1 cellular context compared by ENCODE assay signal in the genomic region with DNA sequence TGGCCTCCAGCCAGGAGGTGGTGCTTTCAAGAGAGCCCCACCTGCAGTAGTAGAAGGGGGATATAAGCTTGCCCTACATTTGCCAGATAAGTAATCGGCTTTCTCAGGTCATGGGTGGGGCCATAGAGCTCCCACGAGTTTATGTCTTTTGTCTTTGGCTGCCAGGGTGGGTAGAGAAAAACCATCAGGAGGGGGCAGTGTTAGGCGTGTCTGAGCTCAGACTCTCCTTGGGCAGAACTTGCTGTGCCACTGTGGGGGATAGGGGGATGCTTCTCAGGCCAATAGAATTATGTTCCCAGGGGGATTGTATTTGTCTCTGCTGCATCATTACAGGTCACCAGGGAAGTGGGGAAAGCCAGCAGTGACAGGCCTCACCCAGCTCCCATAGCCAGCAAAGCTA.
TF ChIP-seq lines count a peak whose summit lies in the region.

No MANE protein-coding gene starts in this region.

TF ChIP-seq in WTC11, 78 proteins besides CTCF, POLR2A, EP300 and RAD21 (continued from another document):
- TF ChIP-seq, protein P1, sequence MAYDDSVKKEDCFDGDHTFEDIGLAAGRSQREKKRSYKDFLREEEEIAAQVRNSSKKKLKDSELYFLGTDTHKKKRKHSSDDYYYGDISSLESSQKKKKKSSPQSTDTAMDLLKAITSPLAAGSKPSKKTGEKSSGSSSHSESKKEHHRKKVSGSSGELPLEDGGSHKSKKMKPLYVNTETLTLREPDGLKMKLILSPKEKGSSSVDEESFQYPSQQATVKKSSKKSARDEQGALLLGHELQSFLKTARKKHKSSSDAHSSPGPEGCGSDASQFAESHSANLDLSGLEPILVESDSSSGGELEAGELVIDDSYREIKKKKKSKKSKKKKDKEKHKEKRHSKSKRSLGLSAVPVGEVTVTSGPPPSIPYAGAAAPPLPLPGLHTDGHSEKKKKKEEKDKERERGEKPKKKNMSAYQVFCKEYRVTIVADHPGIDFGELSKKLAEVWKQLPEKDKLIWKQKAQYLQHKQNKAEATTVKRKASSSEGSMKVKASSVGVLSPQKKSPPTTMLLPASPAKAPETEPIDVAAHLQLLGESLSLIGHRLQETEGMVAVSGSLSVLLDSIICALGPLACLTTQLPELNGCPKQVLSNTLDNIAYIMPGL (CRISPR knock-in tag; IDR thresholded peaks at IDR 0.05): no peak
- TF ChIP-seq, protein P2, sequence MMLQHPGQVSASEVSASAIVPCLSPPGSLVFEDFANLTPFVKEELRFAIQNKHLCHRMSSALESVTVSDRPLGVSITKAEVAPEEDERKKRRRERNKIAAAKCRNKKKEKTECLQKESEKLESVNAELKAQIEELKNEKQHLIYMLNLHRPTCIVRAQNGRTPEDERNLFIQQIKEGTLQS (CRISPR knock-in tag; conservative IDR thresholded peaks at IDR 0.05): no peak
- no peak for TF ChIP-seq AFF4 (CRISPR knock-in tag; IDR thresholded peaks at IDR 0.05; ENCODE audit: borderline replicate concordance)
- TF ChIP-seq, protein P3, sequence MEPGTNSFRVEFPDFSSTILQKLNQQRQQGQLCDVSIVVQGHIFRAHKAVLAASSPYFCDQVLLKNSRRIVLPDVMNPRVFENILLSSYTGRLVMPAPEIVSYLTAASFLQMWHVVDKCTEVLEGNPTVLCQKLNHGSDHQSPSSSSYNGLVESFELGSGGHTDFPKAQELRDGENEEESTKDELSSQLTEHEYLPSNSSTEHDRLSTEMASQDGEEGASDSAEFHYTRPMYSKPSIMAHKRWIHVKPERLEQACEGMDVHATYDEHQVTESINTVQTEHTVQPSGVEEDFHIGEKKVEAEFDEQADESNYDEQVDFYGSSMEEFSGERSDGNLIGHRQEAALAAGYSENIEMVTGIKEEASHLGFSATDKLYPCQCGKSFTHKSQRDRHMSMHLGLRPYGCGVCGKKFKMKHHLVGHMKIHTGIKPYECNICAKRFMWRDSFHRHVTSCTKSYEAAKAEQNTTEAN (CRISPR knock-in tag; IDR thresholded peaks at IDR 0.05): no peak
- TF ChIP-seq PRRX2 (CRISPR knock-in tag; IDR thresholded peaks at IDR 0.05): no peak
- TF ChIP-seq SOX15 (CRISPR knock-in tag; IDR thresholded peaks at IDR 0.05): no peak
- no peak for TF ChIP-seq MYBL2 (CRISPR knock-in tag; IDR thresholded peaks at IDR 0.05)
- TF ChIP-seq, protein P4, sequence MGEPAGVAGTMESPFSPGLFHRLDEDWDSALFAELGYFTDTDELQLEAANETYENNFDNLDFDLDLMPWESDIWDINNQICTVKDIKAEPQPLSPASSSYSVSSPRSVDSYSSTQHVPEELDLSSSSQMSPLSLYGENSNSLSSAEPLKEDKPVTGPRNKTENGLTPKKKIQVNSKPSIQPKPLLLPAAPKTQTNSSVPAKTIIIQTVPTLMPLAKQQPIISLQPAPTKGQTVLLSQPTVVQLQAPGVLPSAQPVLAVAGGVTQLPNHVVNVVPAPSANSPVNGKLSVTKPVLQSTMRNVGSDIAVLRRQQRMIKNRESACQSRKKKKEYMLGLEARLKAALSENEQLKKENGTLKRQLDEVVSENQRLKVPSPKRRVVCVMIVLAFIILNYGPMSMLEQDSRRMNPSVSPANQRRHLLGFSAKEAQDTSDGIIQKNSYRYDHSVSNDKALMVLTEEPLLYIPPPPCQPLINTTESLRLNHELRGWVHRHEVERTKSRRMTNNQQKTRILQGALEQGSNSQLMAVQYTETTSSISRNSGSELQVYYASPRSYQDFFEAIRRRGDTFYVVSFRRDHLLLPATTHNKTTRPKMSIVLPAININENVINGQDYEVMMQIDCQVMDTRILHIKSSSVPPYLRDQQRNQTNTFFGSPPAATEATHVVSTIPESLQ (CRISPR knock-in tag; IDR thresholded peaks at IDR 0.05): no peak
TF ChIP-seq in WTC11: peak in this region for 0.
